Comparison of ENCODE assay signal across 19 cellular contexts in genomic region chr20:9996944-9997343, GRCh38.
"Had no signal": no experiment of that assay in that cellular context is flagged by ENCODE, and none has a peak within 500 bp of the region (broad histone marks: within the 10 kb centered on the region; RNA-seq: fewer than 3 reads in every experiment).

No MANE protein-coding gene starts in this region.

- H3K27ac ChIP-seq: coronary artery, esophagus muscularis mucosa, gastrocnemius medialis, left lung, thyroid gland had no signal

- H3K36me3 ChIP-seq: esophagus muscularis mucosa, gastrocnemius medialis, left lung, thyroid gland had no signal

- H3K4me3 ChIP-seq: coronary artery, esophagus muscularis mucosa, gastrocnemius medialis, left lung, thyroid gland had no signal

- H3K27me3 ChIP-seq: esophagus muscularis mucosa, gastrocnemius medialis, left lung, thyroid gland had no signal

- H3K4me1 ChIP-seq: gastrocnemius medialis, thyroid gland had no signal

- DNase-seq: activated CD4-positive, alpha-beta T cell treated with anti-CD3 and anti-CD28 coated beads for 36 hours; activated CD4-positive, alpha-beta T cell treated with anti-CD3 and anti-CD28 coated beads, Interleukin-2, amount 50 U/mL, for 48 hours; activated gamma-delta T cell treated with Interleukin-2 at 50 U/mL for 16 hours; effector CD4-positive, alpha-beta T cell; gastrocnemius medialis; head of caudate nucleus; left lung; nephron progenitor cell; occipital lobe; posterior cingulate gyrus; retina; stimulated activated CD4-positive, alpha-beta T cell treated with anti-CD3 and anti-CD28 coated beads, Interleukin-12 subunit alpha, Interleukin-12 subunit beta, amount 100 ng/mL, for 4 hours; stimulated activated CD4-positive, alpha-beta T cell treated with anti-CD3 and anti-CD28 coated beads, Interleukin-1b, Interleukin-23, amount 100 ng/mL, for 48 hours; stimulated activated CD8-positive, alpha-beta memory T cell treated with anti-CD3 and anti-CD28 coated beads, Interleukin-4, amount 100 ng/mL, for 48 hours; stimulated activated naive CD4-positive, alpha-beta T cell; T-helper 2 cell; thyroid gland had no signal

- H3K9me3 ChIP-seq: esophagus muscularis mucosa, gastrocnemius medialis, left lung, thyroid gland had no signal
